In the genomic region with DNA sequence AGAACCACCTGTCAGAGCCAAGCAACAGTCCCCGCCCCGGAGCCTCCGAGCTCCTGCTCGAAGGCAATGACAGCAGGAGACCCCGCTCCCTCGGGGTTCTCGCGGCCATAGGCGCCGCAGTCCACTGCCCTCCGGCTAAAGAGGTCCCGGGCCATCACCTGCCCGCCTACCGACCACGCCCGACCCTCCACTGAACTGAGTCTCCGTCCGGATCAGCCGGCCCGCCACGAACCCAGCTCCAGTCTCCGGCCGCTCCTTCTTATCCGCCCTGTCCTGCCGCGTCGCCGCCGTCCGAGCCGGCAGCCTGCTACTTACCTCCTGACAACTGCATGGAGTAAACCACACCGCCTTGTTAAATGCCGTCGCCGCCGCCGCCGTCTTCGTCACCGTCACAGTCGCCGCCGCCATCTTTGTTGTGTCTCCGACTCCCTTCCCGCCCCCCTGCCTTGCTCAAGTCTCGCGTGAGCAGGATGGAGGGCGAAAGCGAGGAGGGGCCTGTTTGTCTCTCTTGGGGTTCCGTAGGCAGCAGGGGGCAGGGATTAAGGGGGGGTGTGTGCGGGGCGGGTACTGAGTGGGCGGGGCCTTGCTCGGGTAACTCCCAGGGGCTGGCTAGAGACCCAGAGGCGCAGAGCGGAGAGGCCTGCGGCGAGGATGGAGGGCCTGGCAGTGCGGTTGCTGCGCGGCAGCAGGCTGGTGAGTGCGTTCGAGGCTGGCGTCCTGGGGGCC, we compare ENCODE assay signal across 1 cellular context.
TF ChIP-seq lines count a peak whose summit lies in the region.

A gene (plus strand): TSS at position 628 of the 726 bp plus-strand sequence. CDS start 24 bp downstream, at position 652.
A gene with protein sequence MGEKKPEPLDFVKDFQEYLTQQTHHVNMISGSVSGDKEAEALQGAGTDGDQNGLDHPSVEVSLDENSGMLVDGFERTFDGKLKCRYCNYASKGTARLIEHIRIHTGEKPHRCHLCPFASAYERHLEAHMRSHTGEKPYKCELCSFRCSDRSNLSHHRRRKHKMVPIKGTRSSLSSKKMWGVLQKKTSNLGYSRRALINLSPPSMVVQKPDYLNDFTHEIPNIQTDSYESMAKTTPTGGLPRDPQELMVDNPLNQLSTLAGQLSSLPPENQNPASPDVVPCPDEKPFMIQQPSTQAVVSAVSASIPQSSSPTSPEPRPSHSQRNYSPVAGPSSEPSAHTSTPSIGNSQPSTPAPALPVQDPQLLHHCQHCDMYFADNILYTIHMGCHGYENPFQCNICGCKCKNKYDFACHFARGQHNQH (minus strand): TSS at position 417 of the 726 bp plus-strand sequence. CDS start 10,170 bp downstream, outside the sequence.

TF ChIP-seq in GM12878, 131 proteins besides CTCF, POLR2A, EP300 and RAD21 (continued from another document and continues in another):
- TF ChIP-seq, protein P1, sequence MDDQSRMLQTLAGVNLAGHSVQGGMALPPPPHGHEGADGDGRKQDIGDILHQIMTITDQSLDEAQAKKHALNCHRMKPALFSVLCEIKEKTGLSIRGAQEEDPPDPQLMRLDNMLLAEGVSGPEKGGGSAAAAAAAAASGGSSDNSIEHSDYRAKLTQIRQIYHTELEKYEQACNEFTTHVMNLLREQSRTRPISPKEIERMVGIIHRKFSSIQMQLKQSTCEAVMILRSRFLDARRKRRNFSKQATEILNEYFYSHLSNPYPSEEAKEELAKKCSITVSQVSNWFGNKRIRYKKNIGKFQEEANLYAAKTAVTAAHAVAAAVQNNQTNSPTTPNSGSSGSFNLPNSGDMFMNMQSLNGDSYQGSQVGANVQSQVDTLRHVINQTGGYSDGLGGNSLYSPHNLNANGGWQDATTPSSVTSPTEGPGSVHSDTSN (IDR thresholded peaks at IDR 0.05; ENCODE audit: insufficient replicate concordance, low read depth, low read length) = no peak
- TF ChIP-seq, protein P2, sequence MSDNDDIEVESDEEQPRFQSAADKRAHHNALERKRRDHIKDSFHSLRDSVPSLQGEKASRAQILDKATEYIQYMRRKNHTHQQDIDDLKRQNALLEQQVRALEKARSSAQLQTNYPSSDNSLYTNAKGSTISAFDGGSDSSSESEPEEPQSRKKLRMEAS (IDR thresholded peaks at IDR 0.05; ENCODE audit: low read depth, low read length) = peak; percentile 37; the same call in 1 of the 2 replicates
- TF ChIP-seq NR2C2 (IDR thresholded peaks at IDR 0.05; ENCODE audit: borderline replicate concordance, control insufficient read depth, insufficient read length, low read depth) = no peak
- TF ChIP-seq HDGF (IDR thresholded peaks at IDR 0.05) = peak; percentile 95
- TF ChIP-seq, protein P3, sequence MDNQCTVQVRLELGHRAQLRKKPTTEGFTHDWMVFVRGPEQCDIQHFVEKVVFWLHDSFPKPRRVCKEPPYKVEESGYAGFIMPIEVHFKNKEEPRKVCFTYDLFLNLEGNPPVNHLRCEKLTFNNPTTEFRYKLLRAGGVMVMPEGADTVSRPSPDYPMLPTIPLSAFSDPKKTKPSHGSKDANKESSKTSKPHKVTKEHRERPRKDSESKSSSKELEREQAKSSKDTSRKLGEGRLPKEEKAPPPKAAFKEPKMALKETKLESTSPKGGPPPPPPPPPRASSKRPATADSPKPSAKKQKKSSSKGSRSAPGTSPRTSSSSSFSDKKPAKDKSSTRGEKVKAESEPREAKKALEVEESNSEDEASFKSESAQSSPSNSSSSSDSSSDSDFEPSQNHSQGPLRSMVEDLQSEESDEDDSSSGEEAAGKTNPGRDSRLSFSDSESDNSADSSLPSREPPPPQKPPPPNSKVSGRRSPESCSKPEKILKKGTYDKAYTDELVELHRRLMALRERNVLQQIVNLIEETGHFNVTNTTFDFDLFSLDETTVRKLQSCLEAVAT (IDR thresholded peaks at IDR 0.05) = no peak; the same call in 1 of the 2 replicates
- TF ChIP-seq, protein P4, sequence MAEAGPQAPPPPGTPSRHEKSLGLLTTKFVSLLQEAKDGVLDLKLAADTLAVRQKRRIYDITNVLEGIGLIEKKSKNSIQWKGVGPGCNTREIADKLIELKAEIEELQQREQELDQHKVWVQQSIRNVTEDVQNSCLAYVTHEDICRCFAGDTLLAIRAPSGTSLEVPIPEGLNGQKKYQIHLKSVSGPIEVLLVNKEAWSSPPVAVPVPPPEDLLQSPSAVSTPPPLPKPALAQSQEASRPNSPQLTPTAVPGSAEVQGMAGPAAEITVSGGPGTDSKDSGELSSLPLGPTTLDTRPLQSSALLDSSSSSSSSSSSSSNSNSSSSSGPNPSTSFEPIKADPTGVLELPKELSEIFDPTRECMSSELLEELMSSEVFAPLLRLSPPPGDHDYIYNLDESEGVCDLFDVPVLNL (IDR thresholded peaks at IDR 0.05; ENCODE audit: low read depth, low read length) = peak; percentile 29; the same call in 1 of the 2 replicates
- TF ChIP-seq ZNF207 (IDR thresholded peaks at IDR 0.05; ENCODE audit: borderline replicate concordance) = no peak; the same call in 1 of the 2 replicates
- peak; percentile 20 for TF ChIP-seq MEF2B (IDR thresholded peaks at IDR 0.05; ENCODE audit: partially characterized antibody, poor library complexity, severe bottlenecking)
- peak; percentile 8; the same call in 1 of the 2 replicates for TF ChIP-seq JUND (IDR thresholded peaks at IDR 0.05; ENCODE audit: low read depth, low read length)
- TF ChIP-seq, protein P5, sequence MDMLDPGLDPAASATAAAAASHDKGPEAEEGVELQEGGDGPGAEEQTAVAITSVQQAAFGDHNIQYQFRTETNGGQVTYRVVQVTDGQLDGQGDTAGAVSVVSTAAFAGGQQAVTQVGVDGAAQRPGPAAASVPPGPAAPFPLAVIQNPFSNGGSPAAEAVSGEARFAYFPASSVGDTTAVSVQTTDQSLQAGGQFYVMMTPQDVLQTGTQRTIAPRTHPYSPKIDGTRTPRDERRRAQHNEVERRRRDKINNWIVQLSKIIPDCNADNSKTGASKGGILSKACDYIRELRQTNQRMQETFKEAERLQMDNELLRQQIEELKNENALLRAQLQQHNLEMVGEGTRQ (IDR thresholded peaks at IDR 0.05; ENCODE audit: borderline replicate concordance, low read depth, low read length) = no peak
- TF ChIP-seq, protein P6, sequence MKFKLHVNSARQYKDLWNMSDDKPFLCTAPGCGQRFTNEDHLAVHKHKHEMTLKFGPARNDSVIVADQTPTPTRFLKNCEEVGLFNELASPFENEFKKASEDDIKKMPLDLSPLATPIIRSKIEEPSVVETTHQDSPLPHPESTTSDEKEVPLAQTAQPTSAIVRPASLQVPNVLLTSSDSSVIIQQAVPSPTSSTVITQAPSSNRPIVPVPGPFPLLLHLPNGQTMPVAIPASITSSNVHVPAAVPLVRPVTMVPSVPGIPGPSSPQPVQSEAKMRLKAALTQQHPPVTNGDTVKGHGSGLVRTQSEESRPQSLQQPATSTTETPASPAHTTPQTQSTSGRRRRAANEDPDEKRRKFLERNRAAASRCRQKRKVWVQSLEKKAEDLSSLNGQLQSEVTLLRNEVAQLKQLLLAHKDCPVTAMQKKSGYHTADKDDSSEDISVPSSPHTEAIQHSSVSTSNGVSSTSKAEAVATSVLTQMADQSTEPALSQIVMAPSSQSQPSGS (IDR thresholded peaks at IDR 0.05; ENCODE audit: low read length) = no peak
- TF ChIP-seq ETV6 (conservative IDR thresholded peaks at IDR 0.05 in 1 of 2, IDR thresholded peaks at IDR 0.05 in 1 of 2; ENCODE audit: borderline replicate concordance in 1 of 2, low read depth in 1 of 2) = no peak
- TF ChIP-seq ZBED1 (IDR thresholded peaks at IDR 0.05; ENCODE audit: borderline replicate concordance) = no peak
- TF ChIP-seq ZNF274 (IDR thresholded peaks at IDR 0.05; ENCODE audit: insufficient read depth, insufficient read length) = no peak
- TF ChIP-seq SIX5 (IDR thresholded peaks at IDR 0.05; ENCODE audit: low read depth, low read length, severe bottlenecking) = peak; percentile 52
- TF ChIP-seq BACH1 (IDR thresholded peaks at IDR 0.05; ENCODE audit: borderline replicate concordance) = 0 out of 2 replicates have a peak, but pooled peaks have one; percentile 4
- TF ChIP-seq FOXM1 (IDR thresholded peaks at IDR 0.05; ENCODE audit: low read depth, low read length) = no peak
- TF ChIP-seq, protein P7, sequence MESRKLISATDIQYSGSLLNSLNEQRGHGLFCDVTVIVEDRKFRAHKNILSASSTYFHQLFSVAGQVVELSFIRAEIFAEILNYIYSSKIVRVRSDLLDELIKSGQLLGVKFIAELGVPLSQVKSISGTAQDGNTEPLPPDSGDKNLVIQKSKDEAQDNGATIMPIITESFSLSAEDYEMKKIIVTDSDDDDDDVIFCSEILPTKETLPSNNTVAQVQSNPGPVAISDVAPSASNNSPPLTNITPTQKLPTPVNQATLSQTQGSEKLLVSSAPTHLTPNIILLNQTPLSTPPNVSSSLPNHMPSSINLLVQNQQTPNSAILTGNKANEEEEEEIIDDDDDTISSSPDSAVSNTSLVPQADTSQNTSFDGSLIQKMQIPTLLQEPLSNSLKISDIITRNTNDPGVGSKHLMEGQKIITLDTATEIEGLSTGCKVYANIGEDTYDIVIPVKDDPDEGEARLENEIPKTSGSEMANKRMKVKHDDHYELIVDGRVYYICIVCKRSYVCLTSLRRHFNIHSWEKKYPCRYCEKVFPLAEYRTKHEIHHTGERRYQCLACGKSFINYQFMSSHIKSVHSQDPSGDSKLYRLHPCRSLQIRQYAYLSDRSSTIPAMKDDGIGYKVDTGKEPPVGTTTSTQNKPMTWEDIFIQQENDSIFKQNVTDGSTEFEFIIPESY (IDR thresholded peaks at IDR 0.05) = peak; percentile 31; the same call in 1 of the 2 replicates
- TF ChIP-seq, protein P8, sequence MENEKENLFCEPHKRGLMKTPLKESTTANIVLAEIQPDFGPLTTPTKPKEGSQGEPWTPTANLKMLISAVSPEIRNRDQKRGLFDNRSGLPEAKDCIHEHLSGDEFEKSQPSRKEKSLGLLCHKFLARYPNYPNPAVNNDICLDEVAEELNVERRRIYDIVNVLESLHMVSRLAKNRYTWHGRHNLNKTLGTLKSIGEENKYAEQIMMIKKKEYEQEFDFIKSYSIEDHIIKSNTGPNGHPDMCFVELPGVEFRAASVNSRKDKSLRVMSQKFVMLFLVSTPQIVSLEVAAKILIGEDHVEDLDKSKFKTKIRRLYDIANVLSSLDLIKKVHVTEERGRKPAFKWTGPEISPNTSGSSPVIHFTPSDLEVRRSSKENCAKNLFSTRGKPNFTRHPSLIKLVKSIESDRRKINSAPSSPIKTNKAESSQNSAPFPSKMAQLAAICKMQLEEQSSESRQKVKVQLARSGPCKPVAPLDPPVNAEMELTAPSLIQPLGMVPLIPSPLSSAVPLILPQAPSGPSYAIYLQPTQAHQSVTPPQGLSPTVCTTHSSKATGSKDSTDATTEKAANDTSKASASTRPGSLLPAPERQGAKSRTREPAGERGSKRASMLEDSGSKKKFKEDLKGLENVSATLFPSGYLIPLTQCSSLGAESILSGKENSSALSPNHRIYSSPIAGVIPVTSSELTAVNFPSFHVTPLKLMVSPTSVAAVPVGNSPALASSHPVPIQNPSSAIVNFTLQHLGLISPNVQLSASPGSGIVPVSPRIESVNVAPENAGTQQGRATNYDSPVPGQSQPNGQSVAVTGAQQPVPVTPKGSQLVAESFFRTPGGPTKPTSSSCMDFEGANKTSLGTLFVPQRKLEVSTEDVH (IDR thresholded peaks at IDR 0.05; ENCODE audit: low read depth, partially characterized antibody) = no peak
- TF ChIP-seq SPI1 (IDR thresholded peaks at IDR 0.05; ENCODE audit: borderline replicate concordance, insufficient read depth, low read depth, low read length) = no peak
- TF ChIP-seq ATF7 (IDR thresholded peaks at IDR 0.05; ENCODE audit: low read depth) = peak; percentile 45
- TF ChIP-seq, protein P9, sequence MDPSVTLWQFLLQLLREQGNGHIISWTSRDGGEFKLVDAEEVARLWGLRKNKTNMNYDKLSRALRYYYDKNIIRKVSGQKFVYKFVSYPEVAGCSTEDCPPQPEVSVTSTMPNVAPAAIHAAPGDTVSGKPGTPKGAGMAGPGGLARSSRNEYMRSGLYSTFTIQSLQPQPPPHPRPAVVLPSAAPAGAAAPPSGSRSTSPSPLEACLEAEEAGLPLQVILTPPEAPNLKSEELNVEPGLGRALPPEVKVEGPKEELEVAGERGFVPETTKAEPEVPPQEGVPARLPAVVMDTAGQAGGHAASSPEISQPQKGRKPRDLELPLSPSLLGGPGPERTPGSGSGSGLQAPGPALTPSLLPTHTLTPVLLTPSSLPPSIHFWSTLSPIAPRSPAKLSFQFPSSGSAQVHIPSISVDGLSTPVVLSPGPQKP (IDR thresholded peaks at IDR 0.05; ENCODE audit: low read depth, low read length) = no peak
- no peak; the same call in 1 of the 2 replicates for TF ChIP-seq SMARCA5 (IDR thresholded peaks at IDR 0.05)
- TF ChIP-seq, protein P10, sequence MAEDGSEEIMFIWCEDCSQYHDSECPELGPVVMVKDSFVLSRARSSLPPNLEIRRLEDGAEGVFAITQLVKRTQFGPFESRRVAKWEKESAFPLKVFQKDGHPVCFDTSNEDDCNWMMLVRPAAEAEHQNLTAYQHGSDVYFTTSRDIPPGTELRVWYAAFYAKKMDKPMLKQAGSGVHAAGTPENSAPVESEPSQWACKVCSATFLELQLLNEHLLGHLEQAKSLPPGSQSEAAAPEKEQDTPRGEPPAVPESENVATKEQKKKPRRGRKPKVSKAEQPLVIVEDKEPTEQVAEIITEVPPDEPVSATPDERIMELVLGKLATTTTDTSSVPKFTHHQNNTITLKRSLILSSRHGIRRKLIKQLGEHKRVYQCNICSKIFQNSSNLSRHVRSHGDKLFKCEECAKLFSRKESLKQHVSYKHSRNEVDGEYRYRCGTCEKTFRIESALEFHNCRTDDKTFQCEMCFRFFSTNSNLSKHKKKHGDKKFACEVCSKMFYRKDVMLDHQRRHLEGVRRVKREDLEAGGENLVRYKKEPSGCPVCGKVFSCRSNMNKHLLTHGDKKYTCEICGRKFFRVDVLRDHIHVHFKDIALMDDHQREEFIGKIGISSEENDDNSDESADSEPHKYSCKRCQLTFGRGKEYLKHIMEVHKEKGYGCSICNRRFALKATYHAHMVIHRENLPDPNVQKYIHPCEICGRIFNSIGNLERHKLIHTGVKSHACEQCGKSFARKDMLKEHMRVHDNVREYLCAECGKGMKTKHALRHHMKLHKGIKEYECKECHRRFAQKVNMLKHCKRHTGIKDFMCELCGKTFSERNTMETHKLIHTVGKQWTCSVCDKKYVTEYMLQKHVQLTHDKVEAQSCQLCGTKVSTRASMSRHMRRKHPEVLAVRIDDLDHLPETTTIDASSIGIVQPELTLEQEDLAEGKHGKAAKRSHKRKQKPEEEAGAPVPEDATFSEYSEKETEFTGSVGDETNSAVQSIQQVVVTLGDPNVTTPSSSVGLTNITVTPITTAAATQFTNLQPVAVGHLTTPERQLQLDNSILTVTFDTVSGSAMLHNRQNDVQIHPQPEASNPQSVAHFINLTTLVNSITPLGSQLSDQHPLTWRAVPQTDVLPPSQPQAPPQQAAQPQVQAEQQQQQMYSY (CRISPR knock-in tag; IDR thresholded peaks at IDR 0.05) = no peak
- TF ChIP-seq, protein P11, sequence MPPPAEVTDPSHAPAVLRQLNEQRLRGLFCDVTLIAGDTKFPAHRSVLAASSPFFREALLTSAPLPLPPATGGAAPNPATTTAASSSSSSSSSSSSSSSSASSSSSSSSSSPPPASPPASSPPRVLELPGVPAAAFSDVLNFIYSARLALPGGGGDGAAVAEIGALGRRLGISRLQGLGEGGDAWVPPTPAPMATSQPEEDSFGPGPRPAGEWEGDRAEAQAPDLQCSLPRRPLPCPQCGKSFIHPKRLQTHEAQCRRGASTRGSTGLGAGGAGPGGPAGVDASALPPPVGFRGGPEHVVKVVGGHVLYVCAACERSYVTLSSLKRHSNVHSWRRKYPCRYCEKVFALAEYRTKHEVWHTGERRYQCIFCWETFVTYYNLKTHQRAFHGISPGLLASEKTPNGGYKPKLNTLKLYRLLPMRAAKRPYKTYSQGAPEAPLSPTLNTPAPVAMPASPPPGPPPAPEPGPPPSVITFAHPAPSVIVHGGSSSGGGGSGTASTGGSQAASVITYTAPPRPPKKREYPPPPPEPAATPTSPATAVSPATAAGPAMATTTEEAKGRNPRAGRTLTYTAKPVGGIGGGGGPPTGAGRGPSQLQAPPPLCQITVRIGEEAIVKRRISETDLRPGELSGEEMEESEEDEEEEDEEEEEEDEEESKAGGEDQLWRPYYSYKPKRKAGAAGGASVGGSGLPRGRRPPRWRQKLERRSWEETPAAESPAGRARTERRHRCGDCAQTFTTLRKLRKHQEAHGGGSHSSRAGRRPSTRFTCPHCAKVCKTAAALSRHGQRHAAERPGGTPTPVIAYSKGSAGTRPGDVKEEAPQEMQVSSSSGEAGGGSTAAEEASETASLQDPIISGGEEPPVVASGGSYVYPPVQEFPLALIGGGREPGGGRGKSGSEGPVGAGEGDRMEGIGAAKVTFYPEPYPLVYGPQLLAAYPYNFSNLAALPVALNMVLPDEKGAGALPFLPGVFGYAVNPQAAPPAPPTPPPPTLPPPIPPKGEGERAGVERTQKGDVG (CRISPR knock-in tag; IDR thresholded peaks at IDR 0.05) = no peak
